Comparison of ENCODE assay signal across 18 cellular contexts in the genomic region with DNA sequence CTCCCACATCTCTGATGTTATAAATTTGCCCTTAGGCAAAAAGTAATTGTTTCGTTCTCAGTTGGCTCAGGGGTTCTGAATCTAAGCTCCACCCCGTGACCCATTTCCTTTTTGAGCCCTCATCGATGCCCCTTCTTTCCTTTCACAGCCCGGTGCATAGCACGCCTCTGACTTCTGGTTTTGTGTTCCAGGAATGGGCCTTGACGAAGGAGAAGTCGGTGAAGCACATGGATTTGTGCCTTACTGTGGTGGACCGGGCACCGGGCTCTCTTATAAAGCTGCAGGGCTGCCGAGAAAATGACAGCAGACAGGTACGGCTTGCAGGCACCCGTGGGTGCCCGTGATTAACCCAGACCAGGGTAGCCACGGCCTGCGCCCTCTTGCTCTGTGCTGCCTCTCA.
A peak's percentile ranks its signal among the peaks of the same experiment; 100 is the strongest.
DNase-seq lines count a peak whose midpoint lies in the region; ATAC-seq and TF ChIP-seq lines count a peak whose summit lies in the region.
"Had no signal": no experiment of that assay in that cellular context is flagged by ENCODE, and none has a peak within 500 bp of the region (broad histone marks: within the 10 kb centered on the region; RNA-seq: fewer than 3 reads in every experiment).

No MANE protein-coding gene starts in this region.

- POLR2A ChIA-PET in PC-9 (lab: Charles Lee; ENCODE audit: unreplicated experiment): no interaction called here

- H3K27ac ChIP-seq in aorta (ENCODE audit: low read depth in 1 of 2, low read length in 2 of 2) (peak overlapping the region in 1 of 2 donors; percentile 49), PC-9 (no peak overlapping the region)
- H3K27ac ChIP-seq: gastrocnemius medialis, KMS-11 had no signal

- H4K20me1 ChIP-seq in PC-9 (ENCODE audit: insufficient read depth): no peaks in the 10 kb centered on the region; the same call in 1 of the 2 replicates

- no peaks in the 10 kb centered on the region for H3K27me3 Mint-ChIP-seq in stimulated activated naive CD8-positive, alpha-beta T cell treated with anti-CD3 and anti-CD28 coated beads, Interleukin-15, Interleukin-2, amounts not matched to agents 100 ng/mL and 50 ng/mL, for 24 hours
- H3K27me3 Mint-ChIP-seq in activated CD8-positive, alpha-beta memory T cell treated with anti-CD3 and anti-CD28 coated beads, Interleukin-2, amount 10 ng/mL, durations not matched to agents 7 days and 5 days: no peaks in the 10 kb centered on the region
- no peaks in the 10 kb centered on the region for H3K27me3 Mint-ChIP-seq in memory B cell
- H3K27me3 Mint-ChIP-seq: activated naive CD4-positive, alpha-beta T cell treated with anti-CD3 and anti-CD28 coated beads, Interleukin-2, amount 50 U/mL, for 24 hours had no signal

- H3K4me1 Mint-ChIP-seq in stimulated activated naive CD8-positive, alpha-beta T cell treated with anti-CD3 and anti-CD28 coated beads, Interleukin-15, Interleukin-2, amounts not matched to agents 100 ng/mL and 50 ng/mL, for 24 hours (ENCODE audit: low read depth): peaks cover 79% of the 10 kb centered on the region
- peaks cover 38% of the 10 kb centered on the region for H3K4me1 Mint-ChIP-seq in activated CD8-positive, alpha-beta memory T cell treated with anti-CD3 and anti-CD28 coated beads, Interleukin-2, amount 10 ng/mL, durations not matched to agents 7 days and 5 days
- peaks cover 36% of the 10 kb centered on the region for H3K4me1 Mint-ChIP-seq in memory B cell

- H2AFZ ChIP-seq in PC-9: no peak overlapping the region

- no peaks in the 10 kb centered on the region for H3K9me3 ChIP-seq in aorta (ENCODE audit: control insufficient read depth, low read length)
- no peaks in the 10 kb centered on the region for H3K9me3 ChIP-seq in PC-9 (ENCODE audit: insufficient read depth, low read depth)
- H3K9me3 ChIP-seq: gastrocnemius medialis, tibial artery had no signal

- H3K36me3 ChIP-seq in aorta (ENCODE audit: control insufficient read depth in 1 of 2, insufficient read depth in 2 of 2, low read length in 1 of 2) (peaks cover 0 to 2% of the 10 kb centered on the region in 2 donors), PC-9 (ENCODE audit: low read depth) (peaks cover 15% of the 10 kb centered on the region)

- H3K27ac Mint-ChIP-seq in stimulated activated naive CD8-positive, alpha-beta T cell treated with anti-CD3 and anti-CD28 coated beads, Interleukin-15, Interleukin-2, amounts not matched to agents 100 ng/mL and 50 ng/mL, for 24 hours: peak overlapping the region; percentile 36
- peak overlapping the region; percentile 75 for H3K27ac Mint-ChIP-seq in activated CD8-positive, alpha-beta memory T cell treated with anti-CD3 and anti-CD28 coated beads, Interleukin-2, amount 10 ng/mL, durations not matched to agents 7 days and 5 days
- H3K27ac Mint-ChIP-seq in memory B cell: peak overlapping the region; percentile 38
- H3K27ac Mint-ChIP-seq: activated naive CD4-positive, alpha-beta T cell treated with anti-CD3 and anti-CD28 coated beads, Interleukin-2, amount 50 U/mL, for 24 hours had no signal

- H3K9me2 ChIP-seq in PC-9 (ENCODE audit: insufficient read depth): no peaks in the 10 kb centered on the region

- H3K4me3 ChIP-seq in aorta (ENCODE audit: low read length in 2 of 2): no peak overlapping the region
- H3K4me3 ChIP-seq in PC-9: no peak overlapping the region
- H3K4me3 ChIP-seq: gastrocnemius medialis, tibial artery had no signal

- DNase-seq in stimulated activated naive CD8-positive, alpha-beta T cell treated with anti-CD3 and anti-CD28 coated beads, Interleukin-15, Interleukin-2, amounts not matched to agents 100 U/mL and 50 U/mL, for 24 hours: no peak
- no peak for DNase-seq in activated CD8-positive, alpha-beta memory T cell treated with anti-CD3 and anti-CD28 coated beads, Interleukin-2, amount 10 ng/mL, durations not matched to agents 7 days and 5 days
- no peak for DNase-seq in memory B cell (ENCODE audit: low spot score in 2 of 2)
- DNase-seq in aorta: no peak
- DNase-seq in NCI-H510A treated with DMSO at 0.1 percent for 48 hours (lab: John Stamatoyannopoulos, UW): no peak
- no peak for DNase-seq in NCI-H1436 (lab: John Stamatoyannopoulos, UW)
- no peak for DNase-seq in PC-9
- DNase-seq: activated CD4-positive, alpha-beta T cell treated with anti-CD3 and anti-CD28 coated beads for 4 hours; AML-193; DMS79 treated with DMSO at 0.1 percent for 48 hours; gastrocnemius medialis; NCI-H1694 treated with DMSO at 0.1 percent for 48 hours; NCI-H524; SW 1271 had no signal

- no peak for TF ChIP-seq CTCF in PC-9 (conservative IDR thresholded peaks at IDR 0.05)

- peaks cover 16% of the 10 kb centered on the region for H3F3A ChIP-seq in PC-9 (ENCODE audit: insufficient read depth, low read depth)

- 17 to 25% methylated on average over 15 of the region's 15 CpGs for WGBS in aorta, 2 donors

- peak overlapping the region; percentile 32 for H3K4me3 Mint-ChIP-seq in stimulated activated naive CD8-positive, alpha-beta T cell treated with anti-CD3 and anti-CD28 coated beads, Interleukin-15, Interleukin-2, amounts not matched to agents 100 ng/mL and 50 ng/mL, for 24 hours
- H3K4me3 Mint-ChIP-seq in activated CD8-positive, alpha-beta memory T cell treated with anti-CD3 and anti-CD28 coated beads, Interleukin-2, amount 10 ng/mL, durations not matched to agents 7 days and 5 days: peak overlapping the region; percentile 34
- peak overlapping the region; percentile 69 for H3K4me3 Mint-ChIP-seq in memory B cell
- H3K4me3 Mint-ChIP-seq: activated naive CD4-positive, alpha-beta T cell treated with anti-CD3 and anti-CD28 coated beads, Interleukin-2, amount 50 U/mL, for 24 hours had no signal

- no peaks in the 10 kb centered on the region for H3K9me3 Mint-ChIP-seq in stimulated activated naive CD8-positive, alpha-beta T cell treated with anti-CD3 and anti-CD28 coated beads, Interleukin-15, Interleukin-2, amounts not matched to agents 100 ng/mL and 50 ng/mL, for 24 hours
- H3K9me3 Mint-ChIP-seq in activated CD8-positive, alpha-beta memory T cell treated with anti-CD3 and anti-CD28 coated beads, Interleukin-2, amount 10 ng/mL, durations not matched to agents 7 days and 5 days (ENCODE audit: low read depth): no peaks in the 10 kb centered on the region
- H3K9me3 Mint-ChIP-seq in memory B cell: no peaks in the 10 kb centered on the region
- H3K9me3 Mint-ChIP-seq: activated naive CD4-positive, alpha-beta T cell treated with anti-CD3 and anti-CD28 coated beads, Interleukin-2, amount 50 U/mL, for 24 hours had no signal

- no peak for ATAC-seq in stimulated activated naive CD8-positive, alpha-beta T cell treated with anti-CD3 and anti-CD28 coated beads, Interleukin-15, Interleukin-2, amounts not matched to agents 100 U/mL and 50 U/mL, for 24 hours
- peak; percentile 62 for ATAC-seq in activated CD8-positive, alpha-beta memory T cell treated with anti-CD3 and anti-CD28 coated beads, Interleukin-2, amount 10 ng/mL, durations not matched to agents 7 days and 5 days
- peak; percentile 58 for ATAC-seq in memory B cell (ENCODE audit: low read depth)
- peak; percentile 8 for ATAC-seq in aorta (ENCODE audit: low FRiP score)
- ATAC-seq: gastrocnemius medialis had no signal

- CTCF ChIA-PET in activated CD8-positive, alpha-beta memory T cell treated with anti-CD3 and anti-CD28 coated beads, Interleukin-2, amount 10 ng/mL, durations not matched to agents 7 days and 5 days (lab: Charles Lee): interaction anchor here (1.0 kb wide), 1 partner anchor 65 kb away, joined by 3 read pairs; no protein-coding TSS in a partner anchor
- CTCF ChIA-PET in PC-9 (lab: Charles Lee): no interaction called here

- peaks cover 45% of the 10 kb centered on the region for H3K36me3 Mint-ChIP-seq in stimulated activated naive CD8-positive, alpha-beta T cell treated with anti-CD3 and anti-CD28 coated beads, Interleukin-15, Interleukin-2, amounts not matched to agents 100 ng/mL and 50 ng/mL, for 24 hours (ENCODE audit: low read depth)
- peaks cover 4% of the 10 kb centered on the region for H3K36me3 Mint-ChIP-seq in activated CD8-positive, alpha-beta memory T cell treated with anti-CD3 and anti-CD28 coated beads, Interleukin-2, amount 10 ng/mL, durations not matched to agents 7 days and 5 days
- peaks cover 6% of the 10 kb centered on the region for H3K36me3 Mint-ChIP-seq in memory B cell

- no peak overlapping the region for H3K4me2 ChIP-seq in PC-9
- H3K4me2 ChIP-seq: KMS-11 had no signal

- H3K79me2 ChIP-seq in PC-9 (ENCODE audit: low read depth): no peaks in the 10 kb centered on the region

- H3K27me3 ChIP-seq in aorta (ENCODE audit: control insufficient read depth in 1 of 2, insufficient read depth in 2 of 2, low read length in 1 of 2): no peaks in the 10 kb centered on the region
- no peaks in the 10 kb centered on the region for H3K27me3 ChIP-seq in PC-9 (ENCODE audit: insufficient read depth, low read depth)
- H3K27me3 ChIP-seq: gastrocnemius medialis, tibial artery had no signal

- no TSS peak for BruUV-seq in PC-9 (replicated peaks; lab: Mats Ljungman, UMichigan)

- intact Hi-C loops in aorta (cut with DNase I) (loop anchor here in 1 of 2 donors (5.0 kb wide), 1 partner anchor 57 kb away; no protein-coding TSS in a partner anchor), PC-9 (cut with micrococcal nuclease; ENCODE audit: unreplicated experiment) (no loop called here)

- H3K4me1 ChIP-seq in aorta (ENCODE audit: control insufficient read depth in 1 of 2, insufficient read depth in 2 of 2, low read length in 2 of 2) (peaks cover 0 to 4% of the 10 kb centered on the region in 2 donors), PC-9 (replicated peaks; ENCODE audit: insufficient read depth) (no peaks in the 10 kb centered on the region)
